1 cellular context compared by ENCODE assay signal in the genomic region with DNA sequence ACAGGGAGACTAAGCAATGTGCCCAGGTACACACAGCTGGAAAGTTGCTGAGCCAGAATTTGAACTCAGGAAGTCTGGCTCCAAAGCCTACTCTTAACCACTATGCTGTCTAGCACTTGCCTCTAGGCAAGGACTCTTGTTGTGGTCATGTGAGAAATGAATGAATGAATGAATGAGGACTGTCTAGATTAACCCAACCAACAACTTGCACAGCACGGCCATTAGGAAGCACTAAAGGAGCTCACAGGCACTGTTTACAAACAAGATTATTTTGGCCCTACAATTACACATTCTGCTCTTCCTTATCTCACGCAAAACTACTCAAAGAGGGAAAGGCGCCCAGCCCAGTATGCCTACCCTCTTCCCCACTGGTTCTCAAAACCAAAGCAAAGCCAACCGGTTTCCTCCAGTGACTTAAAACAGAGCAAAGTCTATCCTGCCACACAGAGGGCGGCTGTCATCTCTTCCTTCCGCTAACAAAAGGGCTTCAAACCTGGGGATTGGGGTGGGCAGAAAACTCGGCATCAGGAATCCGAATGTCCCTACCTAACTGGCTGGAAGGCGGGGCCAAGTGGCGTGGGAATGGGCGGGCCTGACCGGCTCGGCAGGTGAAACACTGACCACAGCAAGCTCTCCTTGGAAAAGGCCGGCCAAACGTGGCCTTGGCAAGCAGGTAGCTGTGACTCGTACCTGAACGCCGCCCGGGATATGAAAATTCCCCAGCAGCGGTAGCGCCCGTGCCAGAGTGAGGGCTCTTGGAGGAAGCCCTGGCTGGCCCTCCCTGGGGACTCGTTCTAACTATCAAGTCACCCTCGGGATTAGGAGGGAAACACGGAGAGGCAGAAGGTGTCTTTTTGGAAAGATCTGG.
TF ChIP-seq lines count a peak whose summit lies in the region.

No MANE protein-coding gene starts in this region.

TF ChIP-seq in K562, 482 proteins besides CTCF, POLR2A, EP300 and RAD21 (continued from another document and continues in another):
- TF ChIP-seq SFPQ (IDR thresholded peaks at IDR 0.05; ENCODE audit: low read depth, low read length), result no peak
- no peak for TF ChIP-seq ZNF263 (CRISPR knock-in tag; IDR thresholded peaks at IDR 0.05; ENCODE audit: borderline replicate concordance)
- TF ChIP-seq, protein P1, sequence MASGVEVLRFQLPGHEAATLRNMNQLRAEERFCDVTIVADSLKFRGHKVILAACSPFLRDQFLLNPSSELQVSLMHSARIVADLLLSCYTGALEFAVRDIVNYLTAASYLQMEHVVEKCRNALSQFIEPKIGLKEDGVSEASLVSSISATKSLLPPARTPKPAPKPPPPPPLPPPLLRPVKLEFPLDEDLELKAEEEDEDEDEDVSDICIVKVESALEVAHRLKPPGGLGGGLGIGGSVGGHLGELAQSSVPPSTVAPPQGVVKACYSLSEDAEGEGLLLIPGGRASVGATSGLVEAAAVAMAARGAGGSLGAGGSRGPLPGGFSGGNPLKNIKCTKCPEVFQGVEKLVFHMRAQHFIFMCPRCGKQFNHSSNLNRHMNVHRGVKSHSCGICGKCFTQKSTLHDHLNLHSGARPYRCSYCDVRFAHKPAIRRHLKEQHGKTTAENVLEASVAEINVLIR (CRISPR knock-in tag; IDR thresholded peaks at IDR 0.05), result no peak
- no peak for TF ChIP-seq GTF2E2 (tag; IDR thresholded peaks at IDR 0.05)
- no peak for TF ChIP-seq SLC30A9 (CRISPR knock-in tag; IDR thresholded peaks at IDR 0.05)
- no peak for TF ChIP-seq SMAD4 (CRISPR knock-in tag; conservative IDR thresholded peaks at IDR 0.05)
- 0 out of 2 replicates have a peak, but pooled peaks have one; percentile 67 for TF ChIP-seq NBN (IDR thresholded peaks at IDR 0.05; ENCODE audit: low read depth)
- no peak for TF ChIP-seq MXI1 (IDR thresholded peaks at IDR 0.05; ENCODE audit: low read depth, low read length)
- TF ChIP-seq PCBP2 (IDR thresholded peaks at IDR 0.05; ENCODE audit: low read depth, low read length, poor library complexity, severe bottlenecking), result no peak
- TF ChIP-seq, protein P2, sequence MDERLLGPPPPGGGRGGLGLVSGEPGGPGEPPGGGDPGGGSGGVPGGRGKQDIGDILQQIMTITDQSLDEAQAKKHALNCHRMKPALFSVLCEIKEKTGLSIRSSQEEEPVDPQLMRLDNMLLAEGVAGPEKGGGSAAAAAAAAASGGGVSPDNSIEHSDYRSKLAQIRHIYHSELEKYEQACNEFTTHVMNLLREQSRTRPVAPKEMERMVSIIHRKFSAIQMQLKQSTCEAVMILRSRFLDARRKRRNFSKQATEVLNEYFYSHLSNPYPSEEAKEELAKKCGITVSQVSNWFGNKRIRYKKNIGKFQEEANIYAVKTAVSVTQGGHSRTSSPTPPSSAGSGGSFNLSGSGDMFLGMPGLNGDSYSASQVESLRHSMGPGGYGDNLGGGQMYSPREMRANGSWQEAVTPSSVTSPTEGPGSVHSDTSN (CRISPR knock-in tag; IDR thresholded peaks at IDR 0.05; ENCODE audit: low read depth), result no peak
- TF ChIP-seq, protein P2 (tag; conservative IDR thresholded peaks at IDR 0.05; ENCODE audit: low read depth), result no peak
- TF ChIP-seq JUNB (CRISPR knock-in tag; conservative IDR thresholded peaks at IDR 0.05), result no peak
- no peak for TF ChIP-seq C11orf30 (IDR thresholded peaks at IDR 0.05; ENCODE audit: low read depth)
- peak; percentile 19; the same call in 1 of the 2 replicates for TF ChIP-seq HCFC1 (IDR thresholded peaks at IDR 0.05; ENCODE audit: low read depth, low read length)
- TF ChIP-seq RNF219 (CRISPR knock-in tag; IDR thresholded peaks at IDR 0.05), result no peak
- TF ChIP-seq ELK1 (CRISPR knock-in tag; IDR thresholded peaks at IDR 0.05), result no peak
- TF ChIP-seq ZNF3 (CRISPR knock-in tag; IDR thresholded peaks at IDR 0.05), result no peak
- TF ChIP-seq PRMT5 (CRISPR knock-in tag; IDR thresholded peaks at IDR 0.05), result no peak
- no peak for TF ChIP-seq PHF20 (IDR thresholded peaks at IDR 0.05; ENCODE audit: partially characterized antibody)
- TF ChIP-seq ZNF232 (CRISPR knock-in tag; IDR thresholded peaks at IDR 0.05), result no peak
- TF ChIP-seq TRIM24 (IDR thresholded peaks at IDR 0.05), result no peak
- no peak for TF ChIP-seq TSC22D4 (tag; IDR thresholded peaks at IDR 0.05)
- TF ChIP-seq ETS1 (conservative IDR thresholded peaks at IDR 0.05; ENCODE audit: control insufficient read depth, low read depth, low read length), result no peak
- TF ChIP-seq MLX (CRISPR knock-in tag; conservative IDR thresholded peaks at IDR 0.05), result no peak
- TF ChIP-seq ZNF311 (CRISPR knock-in tag; IDR thresholded peaks at IDR 0.05), result no peak
- no peak for TF ChIP-seq FUS (optimal IDR thresholded peaks at IDR 0.05; ENCODE audit: low read depth, low read length)
- TF ChIP-seq KDM5B (IDR thresholded peaks at IDR 0.05; ENCODE audit: insufficient replicate concordance, low read depth, low read length), result no peak
- peak; percentile 0 for TF ChIP-seq MEIS2 (IDR thresholded peaks at IDR 0.05; ENCODE audit: partially characterized antibody)
- no peak for TF ChIP-seq DDX20 (tag; IDR thresholded peaks at IDR 0.05; ENCODE audit: low read depth)
- TF ChIP-seq ZNF431 (CRISPR knock-in tag; IDR thresholded peaks at IDR 0.05), result no peak
- TF ChIP-seq CCAR2 (IDR thresholded peaks at IDR 0.05; ENCODE audit: low read depth, low read length), result no peak
- no peak for TF ChIP-seq SREBF2 (CRISPR knock-in tag; IDR thresholded peaks at IDR 0.05)
- no peak for TF ChIP-seq PPARD (CRISPR knock-in tag; IDR thresholded peaks at IDR 0.05)
- no peak for TF ChIP-seq RBM25 (IDR thresholded peaks at IDR 0.05; ENCODE audit: low read depth, low read length, severe bottlenecking)
- 0 out of 2 replicates have a peak, but pooled peaks have one; percentile 15 for TF ChIP-seq CTBP1 (IDR thresholded peaks at IDR 0.05; ENCODE audit: borderline replicate concordance)
- no peak for TF ChIP-seq KLF1 (tag; IDR thresholded peaks at IDR 0.05)
- no peak for TF ChIP-seq HNRNPUL1 (IDR thresholded peaks at IDR 0.05; ENCODE audit: low read length)
- no peak for TF ChIP-seq BRF1 (IDR thresholded peaks at IDR 0.05; ENCODE audit: borderline replicate concordance, extremely low read depth, insufficient read length)
- no peak for TF ChIP-seq MCM2 (IDR thresholded peaks at IDR 0.05; ENCODE audit: low read depth)
- TF ChIP-seq, protein P3, sequence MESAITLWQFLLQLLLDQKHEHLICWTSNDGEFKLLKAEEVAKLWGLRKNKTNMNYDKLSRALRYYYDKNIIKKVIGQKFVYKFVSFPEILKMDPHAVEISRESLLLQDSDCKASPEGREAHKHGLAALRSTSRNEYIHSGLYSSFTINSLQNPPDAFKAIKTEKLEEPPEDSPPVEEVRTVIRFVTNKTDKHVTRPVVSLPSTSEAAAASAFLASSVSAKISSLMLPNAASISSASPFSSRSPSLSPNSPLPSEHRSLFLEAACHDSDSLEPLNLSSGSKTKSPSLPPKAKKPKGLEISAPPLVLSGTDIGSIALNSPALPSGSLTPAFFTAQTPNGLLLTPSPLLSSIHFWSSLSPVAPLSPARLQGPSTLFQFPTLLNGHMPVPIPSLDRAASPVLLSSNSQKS (CRISPR knock-in tag; IDR thresholded peaks at IDR 0.05), result no peak
- no peak for TF ChIP-seq NR2F6 (CRISPR knock-in tag; IDR thresholded peaks at IDR 0.05)
- no peak for TF ChIP-seq SNRNP70 (optimal IDR thresholded peaks at IDR 0.05; ENCODE audit: low read depth, low read length)
- TF ChIP-seq ZNF639 (CRISPR knock-in tag; conservative IDR thresholded peaks at IDR 0.05 in 1 of 2, IDR thresholded peaks at IDR 0.05 in 1 of 2), result no peak
- peak; percentile 54; the same call in 1 of the 2 replicates for TF ChIP-seq SMARCA4 (IDR thresholded peaks at IDR 0.05)
- peak in 1 of 2 experiments; percentile 79; a peak in 2 of 4 replicates for TF ChIP-seq FOXA3 (CRISPR knock-in tag; conservative IDR thresholded peaks at IDR 0.05 in 1 of 2, IDR thresholded peaks at IDR 0.05 in 1 of 2)
- TF ChIP-seq HNRNPH1 (optimal IDR thresholded peaks at IDR 0.05; ENCODE audit: low read depth, low read length), result no peak
- no peak for TF ChIP-seq CBX1 (IDR thresholded peaks at IDR 0.05; ENCODE audit: low read depth)
- TF ChIP-seq ZBTB8A (IDR thresholded peaks at IDR 0.05; ENCODE audit: partially characterized antibody), result no peak
- TF ChIP-seq, protein P4, sequence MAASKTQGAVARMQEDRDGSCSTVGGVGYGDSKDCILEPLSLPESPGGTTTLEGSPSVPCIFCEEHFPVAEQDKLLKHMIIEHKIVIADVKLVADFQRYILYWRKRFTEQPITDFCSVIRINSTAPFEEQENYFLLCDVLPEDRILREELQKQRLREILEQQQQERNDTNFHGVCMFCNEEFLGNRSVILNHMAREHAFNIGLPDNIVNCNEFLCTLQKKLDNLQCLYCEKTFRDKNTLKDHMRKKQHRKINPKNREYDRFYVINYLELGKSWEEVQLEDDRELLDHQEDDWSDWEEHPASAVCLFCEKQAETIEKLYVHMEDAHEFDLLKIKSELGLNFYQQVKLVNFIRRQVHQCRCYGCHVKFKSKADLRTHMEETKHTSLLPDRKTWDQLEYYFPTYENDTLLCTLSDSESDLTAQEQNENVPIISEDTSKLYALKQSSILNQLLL (CRISPR knock-in tag; IDR thresholded peaks at IDR 0.05; ENCODE audit: borderline replicate concordance), result no peak
- no peak for TF ChIP-seq KDM2B (CRISPR knock-in tag; IDR thresholded peaks at IDR 0.05)
- no peak for TF ChIP-seq YBX1 (IDR thresholded peaks at IDR 0.05)
- no peak for TF ChIP-seq ZNF778 (CRISPR knock-in tag; IDR thresholded peaks at IDR 0.05)
